In genomic region chr7:158541330-158542010, GRCh38 we compare ENCODE assay signal across 12 cellular contexts. TPM values are rescaled to one million over a fixed set of nuclear protein-coding genes. Genes with fewer than 3 reads are reported as not detected.
A peak's percentile ranks its signal among the peaks of the same experiment; 100 is the strongest.
DNase-seq lines count a peak whose midpoint lies in the region; ATAC-seq and TF ChIP-seq lines count a peak whose summit lies in the region.
"Had no signal": no experiment of that assay in that cellular context is flagged by ENCODE, and none has a peak within 500 bp of the region (broad histone marks: within the 10 kb centered on the region; RNA-seq: fewer than 3 reads in every experiment).

No MANE protein-coding gene starts in this region.

- BruUV-seq in PC-3 (replicated peaks; lab: Mats Ljungman, UMichigan): no TSS peak

- peak overlapping the region; percentile 65 for H3K27ac ChIP-seq in SU-DHL-6 (ENCODE audit: low read depth, low read length)
- H3K27ac ChIP-seq in PC-3 (ENCODE audit: low read length): no peak overlapping the region
- H3K27ac ChIP-seq: A549, epithelial cell of prostate had no signal

- ATAC-seq in HG03108 (IDR thresholded peaks at IDR 0.05; ENCODE audit: unreplicated experiment): peak; percentile 66
- ATAC-seq in PC-3: no peak
- ATAC-seq: A549, Panc1 had no signal

- H2AFZ ChIP-seq in SU-DHL-6 (ENCODE audit: low read depth, low read length, severe bottlenecking): peak overlapping the region; percentile 8
- no peak overlapping the region for H2AFZ ChIP-seq in PC-3 (ENCODE audit: low read length)

- H3K36me3 Mint-ChIP-seq in activated CD4-positive, alpha-beta T cell treated with anti-CD3 and anti-CD28 coated beads, Interleukin-2, amount 10 ng/mL, durations not matched to agents 24 days and 14 days (ENCODE audit: low read depth): no peaks in the 10 kb centered on the region
- H3K36me3 Mint-ChIP-seq in T-helper 2 cell treated with Interferon-gamma antibody and Interleukin-4, amounts not matched to agents 5 μg/mL and 100 μg/mL, for 36 hours (ENCODE audit: low read depth): no peaks in the 10 kb centered on the region

- no peak overlapping the region for H3K4me3 Mint-ChIP-seq in activated CD4-positive, alpha-beta T cell treated with anti-CD3 and anti-CD28 coated beads, Interleukin-2, amount 10 ng/mL, durations not matched to agents 24 days and 14 days
- no peak overlapping the region for H3K4me3 Mint-ChIP-seq in T-helper 2 cell treated with Interferon-gamma antibody and Interleukin-4, amounts not matched to agents 5 μg/mL and 100 μg/mL, for 36 hours

- H3K9me3 ChIP-seq in SU-DHL-6 (ENCODE audit: insufficient read depth, low read length): no peaks in the 10 kb centered on the region
- no peaks in the 10 kb centered on the region for H3K9me3 ChIP-seq in PC-3 (ENCODE audit: low read length)
- H3K9me3 ChIP-seq: A549 had no signal

- CTCF ChIA-PET in PC-3 (lab: Charles Lee): no interaction called here

- H3K4me1 ChIP-seq in PC-3 (ENCODE audit: insufficient read depth, low read length): no peaks in the 10 kb centered on the region
- H3K4me1 ChIP-seq: A549 had no signal

- H3K9me2 ChIP-seq in SU-DHL-6 (replicated peaks; ENCODE audit: insufficient read depth, low read length) (no peaks in the 10 kb centered on the region), PC-3 (replicated peaks; ENCODE audit: low read length) (no peaks in the 10 kb centered on the region)

- no peaks in the 10 kb centered on the region for H3K79me2 ChIP-seq in SU-DHL-6 (ENCODE audit: insufficient read depth, low read length)
- H3K79me2 ChIP-seq in PC-3 (ENCODE audit: low read length): no peaks in the 10 kb centered on the region

- TF ChIP-seq CTCF in SU-DHL-6 (IDR thresholded peaks at IDR 0.05; ENCODE audit: insufficient read depth, low read length, poor library complexity, severe bottlenecking) (no peak), PC-3 (conservative IDR thresholded peaks at IDR 0.05; ENCODE audit: low read depth, low read length) (no peak)

- H3K9ac ChIP-seq in SU-DHL-6 (ENCODE audit: low read length): peak overlapping the region; percentile 17; the same call in 1 of the 2 replicates
- H3K9ac ChIP-seq in PC-3 (ENCODE audit: low read length): no peak overlapping the region

- H3K4me2 ChIP-seq in SU-DHL-6 (ENCODE audit: low read depth, low read length, poor library complexity, severe bottlenecking) (peak overlapping the region; percentile 30), PC-3 (ENCODE audit: low read length) (no peak overlapping the region)
- H3K4me2 ChIP-seq: A549 had no signal

- no peak overlapping the region for H3K27ac Mint-ChIP-seq in activated CD4-positive, alpha-beta T cell treated with anti-CD3 and anti-CD28 coated beads, Interleukin-2, amount 10 ng/mL, durations not matched to agents 24 days and 14 days
- H3K27ac Mint-ChIP-seq in T-helper 2 cell treated with Interferon-gamma antibody and Interleukin-4, amounts not matched to agents 5 μg/mL and 100 μg/mL, for 36 hours: no peak overlapping the region
- H3K27ac Mint-ChIP-seq: activated T-helper 2 cell treated with anti-CD3 and anti-CD28 coated beads, Interferon-gamma antibody, Interleukin-2, Interleukin-4, amounts not matched to agents 10 μg/mL and 5 μg/mL and 100 μg/mL, durations not matched to agents 14 hours and 24 hours and 36 hours had no signal

- H3K4me3 ChIP-seq in SU-DHL-6 (ENCODE audit: insufficient read depth, low read length, poor library complexity, severe bottlenecking) (no peak overlapping the region), PC-3 (ENCODE audit: low read length) (no peak overlapping the region)
- H3K4me3 ChIP-seq: A549 had no signal

- no peaks in the 10 kb centered on the region for H3K9me3 Mint-ChIP-seq in activated CD4-positive, alpha-beta T cell treated with anti-CD3 and anti-CD28 coated beads, Interleukin-2, amount 10 ng/mL, durations not matched to agents 24 days and 14 days
- H3K9me3 Mint-ChIP-seq in T-helper 2 cell treated with Interferon-gamma antibody and Interleukin-4, amounts not matched to agents 5 μg/mL and 100 μg/mL, for 36 hours: no peaks in the 10 kb centered on the region
- H3K9me3 Mint-ChIP-seq: activated T-helper 2 cell treated with anti-CD3 and anti-CD28 coated beads, Interferon-gamma antibody, Interleukin-2, Interleukin-4, amounts not matched to agents 10 μg/mL and 5 μg/mL and 100 μg/mL, durations not matched to agents 14 hours and 24 hours and 36 hours had no signal

- H3F3A ChIP-seq in SU-DHL-6 (ENCODE audit: insufficient read depth): no peaks in the 10 kb centered on the region
- H3F3A ChIP-seq in PC-3 (ENCODE audit: low read length, unreplicated experiment): no peaks in the 10 kb centered on the region

- DNase-seq in activated CD4-positive, alpha-beta T cell treated with anti-CD3 and anti-CD28 coated beads, Interleukin-2, amount 50 U/mL, for 48 hours: peak; percentile 16 to 17
- no peak for DNase-seq in activated CD4-positive, alpha-beta T cell treated with anti-CD3 and anti-CD28 coated beads, Interleukin-2, amount 10 ng/mL, durations not matched to agents 24 days and 14 days
- DNase-seq in posterior cingulate gyrus (peak in 7 of 10 donors; percentile 28 to 92 (median 61)), PC-3 (no peak), NCI-H2171 treated with DMSO at 0.1 percent for 48 hours (lab: John Stamatoyannopoulos, UW) (no peak)
- no peak for DNase-seq in T-helper 2 cell treated with Interferon-gamma antibody and Interleukin-4, amounts not matched to agents 5 μg/mL and 100 μg/mL, for 36 hours (ENCODE audit: low spot score)

- no peaks in the 10 kb centered on the region for H3K27me3 Mint-ChIP-seq in activated CD4-positive, alpha-beta T cell treated with anti-CD3 and anti-CD28 coated beads, Interleukin-2, amount 10 ng/mL, durations not matched to agents 24 days and 14 days
- peaks cover 4% of the 10 kb centered on the region for H3K27me3 Mint-ChIP-seq in T-helper 2 cell treated with Interferon-gamma antibody and Interleukin-4, amounts not matched to agents 5 μg/mL and 100 μg/mL, for 36 hours (ENCODE audit: low read depth)

- POLR2A ChIA-PET in PC-3 (lab: Charles Lee; ENCODE audit: unreplicated experiment): no interaction called here

- no peaks in the 10 kb centered on the region for H3K36me3 ChIP-seq in SU-DHL-6 (ENCODE audit: low read length)
- no peaks in the 10 kb centered on the region for H3K36me3 ChIP-seq in PC-3 (ENCODE audit: low read depth, low read length)

- H4K20me1 ChIP-seq in SU-DHL-6 (ENCODE audit: low read depth, low read length): no peaks in the 10 kb centered on the region
- H4K20me1 ChIP-seq in PC-3 (ENCODE audit: low read length): no peaks in the 10 kb centered on the region

- H3K27me3 ChIP-seq in SU-DHL-6 (ENCODE audit: low read length) (no peaks in the 10 kb centered on the region), PC-3 (ENCODE audit: low read length) (peaks cover 26% of the 10 kb centered on the region)

- no peaks in the 10 kb centered on the region for H3K4me1 Mint-ChIP-seq in activated CD4-positive, alpha-beta T cell treated with anti-CD3 and anti-CD28 coated beads, Interleukin-2, amount 10 ng/mL, durations not matched to agents 24 days and 14 days
- H3K4me1 Mint-ChIP-seq in T-helper 2 cell treated with Interferon-gamma antibody and Interleukin-4, amounts not matched to agents 5 μg/mL and 100 μg/mL, for 36 hours (ENCODE audit: low read depth): no peaks in the 10 kb centered on the region

- intact Hi-C loops in activated CD4-positive, alpha-beta T cell treated with anti-CD3 and anti-CD28 coated beads, Interleukin-2, amount 10 ng/mL, durations not matched to agents 24 days and 14 days (cut with micrococcal nuclease): no loop called here
- intact Hi-C loops in posterior cingulate gyrus (cut with DNase I): no loop called here
- intact Hi-C loops in PC-3 (cut with micrococcal nuclease): no loop called here

RNA-seq across cellular contexts. Expression of gene PTPRN2, which starts 46.2 kb away (rescaled TPM):
- 0.31 and 0.33 TPM in 2 replicates for total RNA-seq in activated CD4-positive, alpha-beta T cell treated with anti-CD3 and anti-CD28 coated beads, Interleukin-2, amount 10 ng/mL, durations not matched to agents 24 days and 14 days
- 3.2 and 3.6 TPM in 2 replicates for total RNA-seq in PC-3 (2014; rRNA removed)

Comparison
In these comparisons a context has a peak if more than half of its experiments do, and no peak if none do; other contexts are left out.
1. DNase-seq: peak in activated CD4-positive, alpha-beta T cell treated with anti-CD3 and anti-CD28 coated beads, Interleukin-2, amount 50 U/mL, for 48 hours (2 of 2) and posterior cingulate gyrus (7 of 10); none in activated CD4-positive, alpha-beta T cell treated with anti-CD3 and anti-CD28 coated beads, Interleukin-2, amount 10 ng/mL, durations not matched to agents 24 days and 14 days (single experiment), PC-3 (single experiment), T-helper 2 cell treated with Interferon-gamma antibody and Interleukin-4, amounts not matched to agents 5 μg/mL and 100 μg/mL, for 36 hours (single experiment) and NCI-H2171 treated with DMSO at 0.1 percent for 48 hours (single experiment).